ENCODE assay signal across 1 cellular context in genomic region chr3:197327701-197328100, GRCh38.
TF ChIP-seq lines count a peak whose summit lies in the region.

No MANE protein-coding gene starts in this region.

TF ChIP-seq in GM12878, 131 proteins besides CTCF, POLR2A, EP300 and RAD21:
- TF ChIP-seq ATF2 (IDR thresholded peaks at IDR 0.05; ENCODE audit: low read length) (no peak), RUNX3 (IDR thresholded peaks at IDR 0.05; ENCODE audit: low read length) (peak; percentile 51)
